In genomic region chr4:155609455-155610059, GRCh38 we compare ENCODE assay signal across 16 cellular contexts. TPM values are rescaled to one million over a fixed set of nuclear protein-coding genes. Genes with fewer than 3 reads are reported as not detected.
DNase-seq lines count a peak whose midpoint lies in the region; ATAC-seq, FAIRE-seq and TF ChIP-seq lines count a peak whose summit lies in the region.
"Had no signal": no experiment of that assay in that cellular context is flagged by ENCODE, and none has a peak within 500 bp of the region (broad histone marks: within the 10 kb centered on the region; RNA-seq: fewer than 3 reads in every experiment).

No MANE protein-coding gene starts in this region.

- no peaks in the 10 kb centered on the region for H3K4me1 ChIP-seq in H9 (ENCODE audit: insufficient read depth, low read length)

- TF ChIP-seq CTCF in H9 (conservative IDR thresholded peaks at IDR 0.05) (no peak), natural killer cell (IDR thresholded peaks at IDR 0.05) (no peak)

- ATAC-seq in GM19467 (IDR thresholded peaks at IDR 0.05; ENCODE audit: unreplicated experiment) (peak; percentile 74), HG02870 (IDR thresholded peaks at IDR 0.05; ENCODE audit: unreplicated experiment) (peak; percentile 84), HG03571 (IDR thresholded peaks at IDR 0.05; ENCODE audit: unreplicated experiment) (peak; percentile 80), natural killer cell (no peak)
- ATAC-seq: naive thymus-derived CD8-positive, alpha-beta T cell had no signal

- H3K27me3 Mint-ChIP-seq in H9 (ENCODE audit: low read depth): peaks cover 5% of the 10 kb centered on the region
- H3K27me3 Mint-ChIP-seq in natural killer cell (ENCODE audit: low read depth in 2 of 2): peaks cover 0 to 7% of the 10 kb centered on the region in 2 donors

- intact Hi-C loops in natural killer cell (cut with micrococcal nuclease): no loop called here

- no peak overlapping the region for H3K27ac ChIP-seq in H9 (ENCODE audit: insufficient read length, low read depth, low read length)
- H3K27ac ChIP-seq: esophagus squamous epithelium had no signal

- H3K18ac ChIP-seq in H9 (ENCODE audit: insufficient read length, low read depth, low read length): no peak overlapping the region

- no peak overlapping the region for H2AK5ac ChIP-seq in H9 (ENCODE audit: insufficient read length, low read length)

- H3K4ac ChIP-seq in H9 (ENCODE audit: low read depth, low read length): no peak overlapping the region

- no peaks in the 10 kb centered on the region for H3K23me2 ChIP-seq in H9 (ENCODE audit: insufficient read length, low read depth, low read length, poor library complexity, severe bottlenecking)

- WGBS in H9 (ENCODE audit: extremely low coverage, insufficient read length, low lambda C conversion rate): no CpG with 5 or more reads among the region's 1 CpG

- no peak overlapping the region for H2BK12ac ChIP-seq in H9 (ENCODE audit: insufficient read length, low read depth, low read length)

- peak; percentile 60 for FAIRE-seq in GM18507 (lab: Jason Lieb, UNC)
- FAIRE-seq: HTR-8/SVneo, urothelium cell line had no signal

- no peak overlapping the region for H4K8ac ChIP-seq in H9 (replicated peaks; ENCODE audit: insufficient read length, low read depth, low read length)

- no peak overlapping the region for H3K23ac ChIP-seq in H9 (ENCODE audit: insufficient read length, low read depth, low read length)

- H3K27me3 ChIP-seq in H9 (ENCODE audit: insufficient read depth, low read length): no peaks in the 10 kb centered on the region
- H3K27me3 ChIP-seq: esophagus squamous epithelium had no signal

- H3T11ph ChIP-seq in H9 (ENCODE audit: low read length): no peak overlapping the region

- H3K56ac ChIP-seq in H9 (ENCODE audit: insufficient read length, low read depth, low read length): no peak overlapping the region

- no peak overlapping the region for H3K9ac ChIP-seq in H9 (ENCODE audit: extremely low read depth, insufficient read length, low read length)

- H2BK20ac ChIP-seq in H9 (ENCODE audit: low read depth, low read length, poor library complexity, severe bottlenecking): no peak overlapping the region

- H3K4me1 Mint-ChIP-seq in H9 (no peaks in the 10 kb centered on the region), natural killer cell (no peaks in the 10 kb centered on the region)
- H3K4me1 Mint-ChIP-seq: naive thymus-derived CD8-positive, alpha-beta T cell had no signal

- no peaks in the 10 kb centered on the region for H3K79me2 ChIP-seq in H9 (ENCODE audit: insufficient read depth, low read length)

- H3K9me3 Mint-ChIP-seq in H9 (no peaks in the 10 kb centered on the region; a peak in 1 of 5 replicates), natural killer cell (peaks cover 0 to 3% of the 10 kb centered on the region in 2 donors)
- H3K9me3 Mint-ChIP-seq: naive thymus-derived CD8-positive, alpha-beta T cell had no signal

- H3K27ac Mint-ChIP-seq in H9: no peak overlapping the region
- H3K27ac Mint-ChIP-seq in natural killer cell: no peak overlapping the region
- H3K27ac Mint-ChIP-seq: naive thymus-derived CD8-positive, alpha-beta T cell had no signal

- H2BK5ac ChIP-seq in H9 (ENCODE audit: insufficient read length, low read length): no peak overlapping the region

- no peak overlapping the region for H3K4me2 ChIP-seq in H9 (ENCODE audit: insufficient read depth, insufficient read length, low read length)

- no peak overlapping the region for H2AFZ ChIP-seq in H9 (ENCODE audit: low read length)

- H2BK120ac ChIP-seq in H9 (ENCODE audit: low read depth, low read length, poor library complexity, severe bottlenecking): no peak overlapping the region

- H3K36me3 Mint-ChIP-seq in H9 (ENCODE audit: insufficient read depth in 1 of 3, low read depth in 3 of 3): no peaks in the 10 kb centered on the region
- H3K36me3 Mint-ChIP-seq in natural killer cell: no peaks in the 10 kb centered on the region
- H3K36me3 Mint-ChIP-seq: naive thymus-derived CD8-positive, alpha-beta T cell had no signal

- H3K79me1 ChIP-seq in H9 (ENCODE audit: insufficient read depth, low read depth, low read length, poor library complexity, severe bottlenecking): no peaks in the 10 kb centered on the region

- no peak for DNase-seq in GM18507 (ENCODE audit: extremely low spot score, insufficient read length, low read depth)
- no peak for DNase-seq in NCI-H146 (lab: John Stamatoyannopoulos, UW)
- DNase-seq in H9: no peak
- no peak for DNase-seq in hypothalamus (lab: John Stamatoyannopoulos, UW)
- no peak for DNase-seq in natural killer cell
- DNase-seq: activated CD4-positive, alpha-beta T cell treated with anti-CD3 and anti-CD28 coated beads, Interleukin-2, amount 50 U/mL, for 48 hours; activated naive CD4-positive, alpha-beta T cell; central memory CD4-positive, alpha-beta T cell; esophagus squamous epithelium; naive thymus-derived CD8-positive, alpha-beta T cell; NCI-H1417 treated with DMSO at 0.1 percent for 48 hours had no signal

- no peaks in the 10 kb centered on the region for H3K9me3 ChIP-seq in H9 (ENCODE audit: control insufficient read depth, low read depth, low read length)
- H3K9me3 ChIP-seq: esophagus squamous epithelium had no signal

- H4K5ac ChIP-seq in H9 (ENCODE audit: insufficient read length, low read depth, low read length): no peak overlapping the region

- H3K14ac ChIP-seq in H9 (ENCODE audit: insufficient read depth, low read length): no peak overlapping the region

- H3K4me3 Mint-ChIP-seq in H9: no peak overlapping the region
- H3K4me3 Mint-ChIP-seq in natural killer cell: no peak overlapping the region
- H3K4me3 Mint-ChIP-seq: naive thymus-derived CD8-positive, alpha-beta T cell had no signal

- H4K91ac ChIP-seq in H9 (ENCODE audit: insufficient read length, low read depth, low read length): no peak overlapping the region

- no peaks in the 10 kb centered on the region for H4K20me1 ChIP-seq in H9 (ENCODE audit: control insufficient read depth, insufficient read depth, insufficient read length)

- H2BK15ac ChIP-seq in H9 (ENCODE audit: low read depth, low read length): no peak overlapping the region

RNA-seq across cellular contexts. Expression of gene GUCY1A1, which starts 57.1 kb away (rescaled TPM):
- not detected in 2 replicates for total RNA-seq in H9 (2021)
- 1 to 10 TPM; 4.1 to 7.4 (median 5.2) TPM for total RNA-seq in natural killer cell
- total RNA-seq: naive thymus-derived CD8-positive, alpha-beta T cell had no signal

Comparison
In these comparisons a context has a peak if more than half of its experiments do, and no peak if none do; other contexts are left out.
1. ATAC-seq: peak in GM19467 (single experiment), HG02870 (single experiment) and HG03571 (single experiment); none in natural killer cell (0 of 3).